In genomic region chr2:238141541-238142318, GRCh38 we compare ENCODE assay signal across 10 cellular contexts. TPM values are rescaled to one million over a fixed set of nuclear protein-coding genes. Genes with fewer than 3 reads are reported as not detected.
DNase-seq lines count a peak whose midpoint lies in the region; ATAC-seq and TF ChIP-seq lines count a peak whose summit lies in the region.
"Had no signal": no experiment of that assay in that cellular context is flagged by ENCODE, and none has a peak within 500 bp of the region (broad histone marks: within the 10 kb centered on the region; RNA-seq: fewer than 3 reads in every experiment).

No MANE protein-coding gene starts in this region.

- ATAC-seq in GM18511 (IDR thresholded peaks at IDR 0.05; ENCODE audit: unreplicated experiment), result no peak

- no peak for TF ChIP-seq POLR2A in stomach (IDR thresholded peaks at IDR 0.05)

- no peak overlapping the region for H3K4me3 ChIP-seq in stomach

- peaks cover 65% of the 10 kb centered on the region for H3K4me1 Mint-ChIP-seq in dendritic cell treated with granulocyte-macrophage colony-stimulating factor and Interleukin-4, amounts not matched to agents 40 ng/mL and 50 ng/mL, for 4 days (ENCODE audit: low read depth)
- H3K4me1 Mint-ChIP-seq in endothelial cell (ENCODE audit: unreplicated experiment), result peaks cover 3% of the 10 kb centered on the region

- no peak for TF ChIP-seq EP300 in stomach (IDR thresholded peaks at IDR 0.05)

- no peaks in the 10 kb centered on the region for H3K9me3 Mint-ChIP-seq in dendritic cell treated with granulocyte-macrophage colony-stimulating factor and Interleukin-4, amounts not matched to agents 40 ng/mL and 50 ng/mL, for 4 days
- H3K9me3 Mint-ChIP-seq in endothelial cell (ENCODE audit: unreplicated experiment), result no peaks in the 10 kb centered on the region

- WGBS in stomach, 5 donors, result 45 to 55% (median 54%) methylated on average over 9 to 10 of the region's 10 CpGs

- no peaks in the 10 kb centered on the region for H3K9me3 ChIP-seq in stomach

- peak; percentile 35 for DNase-seq in NCI-H2029 (lab: John Stamatoyannopoulos, UW)
- DNase-seq in NCI-H2029 treated with DMSO at 0.1 percent for 48 hours (lab: John Stamatoyannopoulos, UW), result no peak
- peak; percentile 25 to 50 for DNase-seq in NOMO-1 (lab: John Stamatoyannopoulos, UW; ENCODE audit: unreplicated experiment in 2 of 2)
- peak; percentile 87 for DNase-seq in stomach
- no peak for DNase-seq in central memory CD4-positive, alpha-beta T cell
- DNase-seq in endothelial cell (ENCODE audit: low spot score), result no peak
- DNase-seq: stimulated activated CD4-positive, alpha-beta T cell treated with anti-CD3 and anti-CD28 coated beads, Interleukin-2, amount 100 ng/mL, for 24 hours had no signal

- H3K27ac Mint-ChIP-seq in dendritic cell treated with granulocyte-macrophage colony-stimulating factor and Interleukin-4, amounts not matched to agents 40 ng/mL and 50 ng/mL, for 4 days, result peak overlapping the region; percentile 84
- H3K27ac Mint-ChIP-seq in endothelial cell (ENCODE audit: unreplicated experiment), result no peak overlapping the region

- H3K4me1 ChIP-seq in stomach, result peaks cover 8 to 52% (median 31%) of the 10 kb centered on the region in 4 donors

- no peaks in the 10 kb centered on the region for H3K27me3 ChIP-seq in stomach

- no peak overlapping the region for H3K4me3 Mint-ChIP-seq in dendritic cell treated with granulocyte-macrophage colony-stimulating factor and Interleukin-4, amounts not matched to agents 40 ng/mL and 50 ng/mL, for 4 days
- H3K4me3 Mint-ChIP-seq in endothelial cell (ENCODE audit: unreplicated experiment), result no peak overlapping the region

- peak overlapping the region in 2 of 5 donors; percentile 22 to 67 for H3K27ac ChIP-seq in stomach

- H3K36me3 Mint-ChIP-seq in dendritic cell treated with granulocyte-macrophage colony-stimulating factor and Interleukin-4, amounts not matched to agents 40 ng/mL and 50 ng/mL, for 4 days (ENCODE audit: low read depth), result no peaks in the 10 kb centered on the region
- peaks cover 8% of the 10 kb centered on the region for H3K36me3 Mint-ChIP-seq in endothelial cell (ENCODE audit: low read depth, unreplicated experiment)

- peaks cover 1% of the 10 kb centered on the region for H3K27me3 Mint-ChIP-seq in dendritic cell treated with granulocyte-macrophage colony-stimulating factor and Interleukin-4, amounts not matched to agents 40 ng/mL and 50 ng/mL, for 4 days
- peaks cover 5% of the 10 kb centered on the region for H3K27me3 Mint-ChIP-seq in endothelial cell (ENCODE audit: unreplicated experiment)

- intact Hi-C loops in dendritic cell treated with granulocyte-macrophage colony-stimulating factor and Interleukin-4, amounts not matched to agents 40 ng/mL and 50 ng/mL, for 4 days (cut with micrococcal nuclease), result no loop called here
- intact Hi-C loops in stomach (cut with DNase I; ENCODE audit: low total_unique reads), result no loop called here

- H3K36me3 ChIP-seq in stomach, result no peaks in the 10 kb centered on the region

- no peak for TF ChIP-seq CTCF in stomach (IDR thresholded peaks at IDR 0.05)
- TF ChIP-seq CTCF in endothelial cell (IDR thresholded peaks at IDR 0.05; ENCODE audit: unreplicated experiment), result no peak

RNA-seq across cellular contexts. Expression of gene KLHL30, which starts 3.3 kb away (rescaled TPM):
- total RNA-seq in stomach (1 to 10 TPM in 2 of 5 donors, under 1 TPM in 1, not detected in 2; 0.29 to 1.7 (median 1.3) TPM), endothelial cell (ENCODE audit: unreplicated experiment) (not detected)
- under 1 TPM; 0.06 to 0.46 (median 0.15) TPM for polyA plus RNA-seq in stomach
- total RNA-seq: T-helper 2 cell treated with Interferon-gamma antibody and Interleukin-4, amounts not matched to agents 100 ng/mL and 5 ng/mL, for 36 hours had no signal

RNA-seq across cellular contexts. Expression of gene ERFE, which starts 17.0 kb away (rescaled TPM):
- total RNA-seq in stomach, result 1 to 10 TPM in 1 of 5 donors, under 1 TPM in 1, not detected in 3; 0.89 to 1.1 TPM
- polyA plus RNA-seq in stomach, result under 1 TPM in 2 of 3 donors, not detected in 1; 0.13 to 0.75 TPM
- total RNA-seq in endothelial cell (ENCODE audit: unreplicated experiment), result 0.41 TPM

RNA-seq across cellular contexts. Expression of gene ESPNL, which starts 41.6 kb away (rescaled TPM):
- total RNA-seq in stomach, result 1 to 10 TPM in 1 of 5 donors, under 1 TPM in 1, not detected in 3; 0.73 to 1.3 TPM
- under 1 TPM; 0.05 to 0.31 (median 0.25) TPM for polyA plus RNA-seq in stomach
- 0.82 TPM for total RNA-seq in endothelial cell (ENCODE audit: unreplicated experiment)

Comparison
In these comparisons a context has a peak if more than half of its experiments do, and no peak if none do; other contexts are left out.
1. DNase-seq: peak in NCI-H2029 (single experiment), NOMO-1 (2 of 2) and stomach (single experiment); none in NCI-H2029 treated with DMSO at 0.1 percent for 48 hours (single experiment), central memory CD4-positive, alpha-beta T cell (single experiment) and endothelial cell (single experiment).